36 cellular contexts compared by ENCODE assay signal in genomic region chr21:42022906-42023305, GRCh38. TPM values are rescaled to one million over a fixed set of nuclear protein-coding genes. Genes with fewer than 3 reads are reported as not detected.
"Had no signal": no experiment of that assay in that cellular context is flagged by ENCODE, and none has a peak within 500 bp of the region (broad histone marks: within the 10 kb centered on the region; RNA-seq: fewer than 3 reads in every experiment).

No MANE protein-coding gene starts in this region.

- H3K4me3 ChIP-seq: ascending aorta, cardiac muscle cell had no signal

- H3K27me3 ChIP-seq: ascending aorta, cardiac muscle cell had no signal

- H3K9me3 ChIP-seq: ascending aorta had no signal

- H3K4me3 Mint-ChIP-seq: activated B cell treated with CpG ODN at 0.5 μM for 24 hours; activated CD4-positive, alpha-beta memory T cell treated with anti-CD3 and anti-CD28 coated beads, Interleukin-2, amount 10 ng/mL, durations not matched to agents 7 days and 5 days; activated CD4-positive, alpha-beta T cell treated with anti-CD3 and anti-CD28 coated beads, Interleukin-2, amount 10 ng/mL, durations not matched to agents 7 days and 5 days; activated CD8-positive, alpha-beta memory T cell treated with anti-CD3 and anti-CD28 coated beads, Interleukin-2, amount 10 ng/mL, durations not matched to agents 7 days and 5 days; activated CD8-positive, alpha-beta T cell treated with anti-CD3 and anti-CD28 coated beads, Interleukin-2, amount 10 ng/mL, durations not matched to agents 7 days and 5 days; activated naive CD4-positive, alpha-beta T cell treated with anti-CD3 and anti-CD28 coated beads, Interleukin-2, amount 10 ng/mL, durations not matched to agents 7 days and 5 days; activated naive CD4-positive, alpha-beta T cell treated with anti-CD3 and anti-CD28 coated beads, Interleukin-2, amount 50 U/mL, for 24 hours; activated naive CD8-positive, alpha-beta T cell; activated naive CD8-positive, alpha-beta T cell treated with anti-CD3 and anti-CD28 coated beads, Interleukin-2, amount 10 ng/mL, durations not matched to agents 7 days and 5 days; activated naive CD8-positive, alpha-beta T cell treated with anti-CD3 and anti-CD28 coated beads, Interleukin-2, amount 50 U/mL, for 24 hours; activated T-cell treated with anti-CD3 and anti-CD28 coated beads, Interleukin-2, amount 50 U/mL, for 24 hours; T-helper 1 cell treated with Interleukin-12 subunit alpha and Interleukin-12 subunit beta and Interleukin-4 antibody, amounts not matched to agents 30 μg/mL and 1 μg/mL, for 36 hours; T-helper 2 cell treated with Interferon-gamma antibody and Interleukin-4, amounts not matched to agents 5 μg/mL and 100 μg/mL, for 36 hours had no signal

- H3K9me3 Mint-ChIP-seq: activated B cell treated with CpG ODN at 0.5 μM for 24 hours; activated CD4-positive, alpha-beta T cell treated with anti-CD3 and anti-CD28 coated beads, Interleukin-2, amount 10 ng/mL, durations not matched to agents 7 days and 5 days; activated naive CD4-positive, alpha-beta T cell treated with anti-CD3 and anti-CD28 coated beads, Interleukin-2, amount 10 ng/mL, durations not matched to agents 7 days and 5 days; activated naive CD4-positive, alpha-beta T cell treated with anti-CD3 and anti-CD28 coated beads, Interleukin-2, amount 50 U/mL, for 24 hours; activated naive CD8-positive, alpha-beta T cell treated with anti-CD3 and anti-CD28 coated beads, Interleukin-2, amount 10 ng/mL, durations not matched to agents 7 days and 5 days; activated naive CD8-positive, alpha-beta T cell treated with anti-CD3 and anti-CD28 coated beads, Interleukin-2, amount 50 U/mL, for 24 hours; activated T-cell treated with anti-CD3 and anti-CD28 coated beads, Interleukin-2, amount 50 U/mL, for 24 hours; activated T-helper 2 cell treated with anti-CD3 and anti-CD28 coated beads, Interferon-gamma antibody, Interleukin-2, Interleukin-4, amounts not matched to agents 10 μg/mL and 5 μg/mL and 100 μg/mL, durations not matched to agents 14 hours and 24 hours and 36 hours; T-helper 1 cell treated with Interleukin-12 subunit alpha and Interleukin-12 subunit beta and Interleukin-4 antibody, amounts not matched to agents 30 μg/mL and 1 μg/mL, for 36 hours; T-helper 2 cell treated with Interferon-gamma antibody and Interleukin-4, amounts not matched to agents 5 μg/mL and 100 μg/mL, for 36 hours had no signal

- H3K27ac Mint-ChIP-seq: activated B cell treated with CpG ODN at 0.5 μM for 24 hours; activated CD4-positive, alpha-beta memory T cell treated with anti-CD3 and anti-CD28 coated beads, Interleukin-2, amount 10 ng/mL, durations not matched to agents 7 days and 5 days; activated CD4-positive, alpha-beta T cell treated with anti-CD3 and anti-CD28 coated beads, Interleukin-2, amount 10 ng/mL, durations not matched to agents 7 days and 5 days; activated CD8-positive, alpha-beta memory T cell treated with anti-CD3 and anti-CD28 coated beads, Interleukin-2, amount 10 ng/mL, durations not matched to agents 7 days and 5 days; activated CD8-positive, alpha-beta T cell treated with anti-CD3 and anti-CD28 coated beads, Interleukin-2, amount 10 ng/mL, durations not matched to agents 7 days and 5 days; activated naive CD4-positive, alpha-beta T cell treated with anti-CD3 and anti-CD28 coated beads, Interleukin-2, amount 10 ng/mL, durations not matched to agents 7 days and 5 days; activated naive CD4-positive, alpha-beta T cell treated with anti-CD3 and anti-CD28 coated beads, Interleukin-2, amount 50 U/mL, for 24 hours; activated naive CD8-positive, alpha-beta T cell; activated naive CD8-positive, alpha-beta T cell treated with anti-CD3 and anti-CD28 coated beads, Interleukin-2, amount 10 ng/mL, durations not matched to agents 7 days and 5 days; activated naive CD8-positive, alpha-beta T cell treated with anti-CD3 and anti-CD28 coated beads, Interleukin-2, amount 50 U/mL, for 24 hours; activated T-cell treated with anti-CD3 and anti-CD28 coated beads, Interleukin-2, amount 50 U/mL, for 24 hours; activated T-helper 2 cell treated with anti-CD3 and anti-CD28 coated beads, Interferon-gamma antibody, Interleukin-2, Interleukin-4, amounts not matched to agents 10 μg/mL and 5 μg/mL and 100 μg/mL, durations not matched to agents 14 hours and 24 hours and 36 hours; T-helper 1 cell treated with Interleukin-12 subunit alpha and Interleukin-12 subunit beta and Interleukin-4 antibody, amounts not matched to agents 30 μg/mL and 1 μg/mL, for 36 hours; T-helper 2 cell treated with Interferon-gamma antibody and Interleukin-4, amounts not matched to agents 5 μg/mL and 100 μg/mL, for 36 hours had no signal

- DNase-seq: activated B cell treated with CpG ODN at 0.5 μM for 24 hours; activated CD4-positive, alpha-beta memory T cell treated with anti-CD3 and anti-CD28 coated beads, Interleukin-2, amount 10 ng/mL, durations not matched to agents 7 days and 5 days; activated CD4-positive, alpha-beta T cell treated with anti-CD3 and anti-CD28 coated beads for 4 hours; activated CD4-positive, alpha-beta T cell treated with anti-CD3 and anti-CD28 coated beads, Interleukin-2, amount 10 ng/mL, durations not matched to agents 7 days and 5 days; activated CD4-positive, alpha-beta T cell treated with anti-CD3 and anti-CD28 coated beads, Interleukin-2, amount 50 U/mL, for 48 hours; activated CD4-positive, CD25-positive, alpha-beta regulatory T cell treated with anti-CD3 and anti-CD28 coated beads, Interleukin-2, amount 50 U/mL, for 72 hours; activated CD8-positive, alpha-beta memory T cell treated with anti-CD3 and anti-CD28 coated beads for 24 hours; activated CD8-positive, alpha-beta memory T cell treated with anti-CD3 and anti-CD28 coated beads, Interleukin-2, amount 10 ng/mL, durations not matched to agents 7 days and 5 days; activated CD8-positive, alpha-beta memory T cell treated with anti-CD3 and anti-CD28 coated beads, Interleukin-2, amount 50 U/mL, for 48 hours; activated CD8-positive, alpha-beta T cell treated with anti-CD3 and anti-CD28 coated beads, Interleukin-2, amount 10 ng/mL, durations not matched to agents 7 days and 5 days; activated effector memory CD4-positive, alpha-beta T cell treated with Interleukin-2 at 50 U/mL for 16 hours; activated gamma-delta T cell; activated naive CD4-positive, alpha-beta T cell treated with anti-CD3 and anti-CD28 coated beads, Interleukin-2, amount 10 ng/mL, durations not matched to agents 7 days and 5 days; activated naive CD4-positive, alpha-beta T cell treated with Interleukin-2 at 50 U/mL for 16 hours; activated naive CD8-positive, alpha-beta T cell treated with anti-CD3 and anti-CD28 coated beads, Interleukin-2, amount 10 ng/mL, durations not matched to agents 7 days and 5 days; activated naive CD8-positive, alpha-beta T cell treated with anti-CD3 and anti-CD28 coated beads, Interleukin-2, amount 50 U/mL, for 24 hours; activated T-cell treated with anti-CD3 and anti-CD28 coated beads, Interleukin-2, amount 50 U/mL, for 24 hours; activated T-cell treated with anti-CD3 and anti-CD28 coated beads, Interleukin-2, amount 50 U/mL, for 48 hours; amygdala; anterior cingulate cortex; central memory CD4-positive, alpha-beta T cell; SW 1271; T-helper 1 cell; T-helper 2 cell; T-helper 9 cell had no signal

- H3K27me3 Mint-ChIP-seq: activated naive CD4-positive, alpha-beta T cell treated with anti-CD3 and anti-CD28 coated beads, Interleukin-2, amount 50 U/mL, for 24 hours; activated naive CD8-positive, alpha-beta T cell; activated naive CD8-positive, alpha-beta T cell treated with anti-CD3 and anti-CD28 coated beads, Interleukin-2, amount 50 U/mL, for 24 hours; activated T-cell treated with anti-CD3 and anti-CD28 coated beads, Interleukin-2, amount 50 U/mL, for 24 hours had no signal

- H3K4me1 Mint-ChIP-seq: activated CD4-positive, alpha-beta memory T cell treated with anti-CD3 and anti-CD28 coated beads, Interleukin-2, amount 10 ng/mL, durations not matched to agents 7 days and 5 days; activated CD4-positive, alpha-beta T cell treated with anti-CD3 and anti-CD28 coated beads, Interleukin-2, amount 10 ng/mL, durations not matched to agents 7 days and 5 days; activated CD8-positive, alpha-beta memory T cell treated with anti-CD3 and anti-CD28 coated beads, Interleukin-2, amount 10 ng/mL, durations not matched to agents 7 days and 5 days; activated naive CD4-positive, alpha-beta T cell treated with anti-CD3 and anti-CD28 coated beads, Interleukin-2, amount 10 ng/mL, durations not matched to agents 7 days and 5 days; activated naive CD4-positive, alpha-beta T cell treated with anti-CD3 and anti-CD28 coated beads, Interleukin-2, amount 50 U/mL, for 24 hours; activated naive CD8-positive, alpha-beta T cell treated with anti-CD3 and anti-CD28 coated beads, Interleukin-2, amount 10 ng/mL, durations not matched to agents 7 days and 5 days; activated naive CD8-positive, alpha-beta T cell treated with anti-CD3 and anti-CD28 coated beads, Interleukin-2, amount 50 U/mL, for 24 hours had no signal

- H3K36me3 ChIP-seq: ascending aorta, cardiac muscle cell had no signal

- ATAC-seq: activated CD8-positive, alpha-beta memory T cell treated with anti-CD3 and anti-CD28 coated beads, Interleukin-2, amount 10 ng/mL, durations not matched to agents 7 days and 5 days; activated CD8-positive, alpha-beta T cell treated with anti-CD3 and anti-CD28 coated beads, Interleukin-2, amount 10 ng/mL, durations not matched to agents 7 days and 5 days; activated naive CD8-positive, alpha-beta T cell treated with anti-CD3 and anti-CD28 coated beads, Interleukin-2, amount 50 U/mL, for 24 hours had no signal

- H3K36me3 Mint-ChIP-seq: activated CD8-positive, alpha-beta memory T cell treated with anti-CD3 and anti-CD28 coated beads, Interleukin-2, amount 10 ng/mL, durations not matched to agents 7 days and 5 days; activated naive CD4-positive, alpha-beta T cell treated with anti-CD3 and anti-CD28 coated beads, Interleukin-2, amount 10 ng/mL, durations not matched to agents 7 days and 5 days; activated naive CD4-positive, alpha-beta T cell treated with anti-CD3 and anti-CD28 coated beads, Interleukin-2, amount 50 U/mL, for 24 hours; activated naive CD8-positive, alpha-beta T cell; activated naive CD8-positive, alpha-beta T cell treated with anti-CD3 and anti-CD28 coated beads, Interleukin-2, amount 10 ng/mL, durations not matched to agents 7 days and 5 days; brain had no signal

- H3K27ac ChIP-seq: ascending aorta, cardiac muscle cell, VCaP had no signal

RNA-seq across cellular contexts. Expression of gene UMODL1, which starts 48.2 kb away (rescaled TPM):
- total RNA-seq: activated CD8-positive, alpha-beta T cell treated with anti-CD3 and anti-CD28 coated beads, Interleukin-2, amount 10 ng/mL, durations not matched to agents 7 days and 5 days; activated T-helper 2 cell treated with anti-CD3 and anti-CD28 coated beads, Interferon-gamma antibody, Interleukin-2, Interleukin-4, amounts not matched to agents 10 μg/mL and 5 μg/mL and 100 μg/mL, durations not matched to agents 14 hours and 24 hours and 36 hours; ascending aorta; bronchial epithelial cell; cardiac muscle cell had no signal
- polyA plus RNA-seq: adipose tissue, cardiac muscle cell had no signal
